In the genomic region with DNA sequence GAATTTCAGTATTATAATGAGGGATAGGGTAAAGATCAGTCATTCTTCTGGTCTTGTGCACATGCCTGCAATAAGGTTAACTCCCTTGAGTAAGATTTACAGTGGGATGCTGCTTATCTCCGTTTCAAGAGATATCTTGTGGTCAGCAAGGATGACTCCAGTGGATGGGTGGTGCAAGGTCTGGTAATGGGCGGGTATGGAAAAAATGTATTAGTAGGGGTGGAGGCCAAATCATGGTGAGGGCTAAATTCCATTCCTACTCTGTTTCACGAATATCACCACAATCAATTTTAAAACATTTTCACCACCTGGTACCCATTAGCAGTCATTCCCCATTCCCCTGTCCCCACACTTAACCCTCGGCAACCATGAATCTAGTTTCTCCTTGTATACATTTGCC, we compare ENCODE assay signal across 32 cellular contexts. TPM values are rescaled to one million over a fixed set of nuclear protein-coding genes. Genes with fewer than 3 reads are reported as not detected.
DNase-seq lines count a peak whose midpoint lies in the region; ATAC-seq and TF ChIP-seq lines count a peak whose summit lies in the region.
"Had no signal": no experiment of that assay in that cellular context is flagged by ENCODE, and none has a peak within 500 bp of the region (broad histone marks: within the 10 kb centered on the region; RNA-seq: fewer than 3 reads in every experiment).

No MANE protein-coding gene starts in this region.

- no peak; the same call in 1 of the 2 replicates for ATAC-seq in IMR-90 (ENCODE audit: low read depth)
- ATAC-seq in activated CD8-positive, alpha-beta T cell treated with anti-CD3 and anti-CD28 coated beads for 36 hours, result no peak
- ATAC-seq in HG03378 (IDR thresholded peaks at IDR 0.05; ENCODE audit: unreplicated experiment), result no peak
- ATAC-seq: activated T-helper 17 cell treated with anti-CD3 and anti-CD28 coated beads, Interleukin-2, amount 50 U/mL, for 72 hours; left lobe of liver; natural killer cell; stimulated activated memory B cell treated with anti-CD40 and anti-IgM and Interleukin-4, amounts not matched to agents 10 μg/mL and 1 μg/mL and 100 μg/mL, for 72 hours had no signal

- no TSS peak for BruUV-seq in IMR-90 (replicated peaks; lab: Mats Ljungman, UMichigan)
- BruUV-seq in A673 (replicated peaks; lab: Mats Ljungman, UMichigan), result no TSS peak

- no peak overlapping the region for H2AFZ ChIP-seq in IMR-90 (replicated peaks; ENCODE audit: low read length, poor library complexity)

- TF ChIP-seq CTCF in AG10803 (conservative IDR thresholded peaks at IDR 0.05; ENCODE audit: low read length) (no peak), IMR-90 (conservative IDR thresholded peaks at IDR 0.05; ENCODE audit: low read depth, low read length) (no peak), fibroblast of the aortic adventitia (IDR thresholded peaks at IDR 0.05; ENCODE audit: insufficient read depth, low read length) (no peak), A673 (conservative IDR thresholded peaks at IDR 0.05; ENCODE audit: low read depth, low read length) (no peak)
- no peak for TF ChIP-seq CTCF in activated CD8-positive, alpha-beta T cell treated with anti-CD3 and anti-CD28 coated beads for 36 hours (IDR thresholded peaks at IDR 0.05)

- H3K27me3 ChIP-seq in IMR-90 (ENCODE audit: control insufficient read depth, insufficient read depth, low read length) (no peaks in the 10 kb centered on the region), A673 (replicated peaks; ENCODE audit: insufficient read depth, low read depth, low read length, poor library complexity) (peaks cover 4% of the 10 kb centered on the region)
- H3K27me3 ChIP-seq: ascending aorta, dorsolateral prefrontal cortex, vagina had no signal

- no peaks in the 10 kb centered on the region for H3K36me3 Mint-ChIP-seq in activated CD8-positive, alpha-beta T cell treated with anti-CD3 and anti-CD28 coated beads for 36 hours (ENCODE audit: low read depth)
- H3K36me3 Mint-ChIP-seq: activated naive CD4-positive, alpha-beta T cell treated with anti-CD3 and anti-CD28 coated beads, Interleukin-2, amount 50 U/mL, for 24 hours; immature natural killer cell; natural killer cell had no signal

- no CpG with 5 or more reads among the region's 4 CpGs for WGBS in IMR-90 (ENCODE audit: extremely low coverage in 2 of 2, insufficient read length in 1 of 2), 2 experiments

- H3K4me1 ChIP-seq in IMR-90 (ENCODE audit: control insufficient read depth, insufficient read depth, low read length) (no peaks in the 10 kb centered on the region; the same call in 1 of the 2 replicates), A673 (ENCODE audit: insufficient read depth, low read length, poor library complexity, severe bottlenecking) (no peaks in the 10 kb centered on the region)
- H3K4me1 ChIP-seq: ascending aorta, vagina had no signal

- no peak overlapping the region for H3K4me2 ChIP-seq in IMR-90 (ENCODE audit: low read depth, low read length)

- DNase-seq in AG10803 (ENCODE audit: low read depth), result peak; percentile 92
- DNase-seq in IMR-90, result peak; percentile 54
- DNase-seq in amniotic epithelial cell (ENCODE audit: low read depth), result peak; percentile 97
- peak; percentile 93 for DNase-seq in fibroblast of the aortic adventitia (ENCODE audit: low read depth)
- no peak for DNase-seq in A673 (ENCODE audit: low spot score)
- DNase-seq in HT-29 (ENCODE audit: low spot score), result no peak
- no peak for DNase-seq in activated CD8-positive, alpha-beta T cell treated with anti-CD3 and anti-CD28 coated beads for 36 hours
- DNase-seq: activated CD4-positive, alpha-beta T cell treated with anti-CD3 and anti-CD28 coated beads, Interleukin-2, amount 50 U/mL, for 1 hour; CD8-positive, alpha-beta memory T cell; central memory CD4-positive, alpha-beta T cell; DMS153; dorsolateral prefrontal cortex; GOT3; hippocampal formation; immature natural killer cell; Kasumi-1; mesenchymal stem cell; natural killer cell; NCI-H1092 treated with DMSO at 0.1 percent for 48 hours; NCI-H1930; NCI-H748 treated with DMSO at 0.1 percent for 48 hours; small intestine; stimulated activated CD4-positive, alpha-beta T cell treated with anti-CD3 and anti-CD28 coated beads, Interleukin-2, amount 100 ng/mL, for 48 hours had no signal

- no peak overlapping the region for H3K4ac ChIP-seq in IMR-90 (ENCODE audit: low read depth, low read length)

- H3K9me3 Mint-ChIP-seq in activated CD8-positive, alpha-beta T cell treated with anti-CD3 and anti-CD28 coated beads for 36 hours, result peaks cover 2% of the 10 kb centered on the region
- H3K9me3 Mint-ChIP-seq: activated naive CD4-positive, alpha-beta T cell treated with anti-CD3 and anti-CD28 coated beads, Interleukin-2, amount 50 U/mL, for 24 hours; natural killer cell had no signal

- intact Hi-C loops in IMR-90 (cut with micrococcal nuclease), result no loop called here
- intact Hi-C loops in A673 (cut with micrococcal nuclease; ENCODE audit: unreplicated experiment), result no loop called here
- intact Hi-C loops in activated CD8-positive, alpha-beta T cell treated with anti-CD3 and anti-CD28 coated beads for 36 hours (cut with micrococcal nuclease), result no loop called here

- H3K23ac ChIP-seq in IMR-90 (ENCODE audit: low read depth, low read length), result no peak overlapping the region

- H3K18ac ChIP-seq in IMR-90 (ENCODE audit: low read depth, low read length), result no peak overlapping the region

- H3K4me3 Mint-ChIP-seq in activated CD8-positive, alpha-beta T cell treated with anti-CD3 and anti-CD28 coated beads for 36 hours, result no peak overlapping the region
- H3K4me3 Mint-ChIP-seq: activated naive CD4-positive, alpha-beta T cell treated with anti-CD3 and anti-CD28 coated beads, Interleukin-2, amount 50 U/mL, for 24 hours; activated T-helper 17 cell treated with anti-CD3 and anti-CD28 coated beads, Interleukin-2, amount 50 U/mL, for 72 hours; CD8-positive, alpha-beta memory T cell; immature natural killer cell; natural killer cell; stimulated activated memory B cell treated with anti-CD40 and anti-IgM and Interleukin-4, amounts not matched to agents 10 μg/mL and 1 μg/mL and 100 μg/mL, for 72 hours had no signal

- no peaks in the 10 kb centered on the region for H3K36me3 ChIP-seq in IMR-90 (ENCODE audit: control insufficient read depth, insufficient read depth, low read length)
- no peaks in the 10 kb centered on the region for H3K36me3 ChIP-seq in A673 (ENCODE audit: insufficient read depth, low read length, poor library complexity, severe bottlenecking)
- H3K36me3 ChIP-seq: ascending aorta, vagina had no signal

- TF ChIP-seq RAD21 in IMR-90 (IDR thresholded peaks at IDR 0.05; ENCODE audit: low read length), result no peak

- no peak overlapping the region for H4K91ac ChIP-seq in IMR-90 (ENCODE audit: insufficient read depth, low read depth, low read length)

- H3K27me3 Mint-ChIP-seq in activated CD8-positive, alpha-beta T cell treated with anti-CD3 and anti-CD28 coated beads for 36 hours, result peaks cover 2% of the 10 kb centered on the region
- H3K27me3 Mint-ChIP-seq: activated naive CD4-positive, alpha-beta T cell treated with anti-CD3 and anti-CD28 coated beads, Interleukin-2, amount 50 U/mL, for 24 hours; activated T-helper 17 cell treated with anti-CD3 and anti-CD28 coated beads, Interleukin-2, amount 50 U/mL, for 72 hours; CD8-positive, alpha-beta memory T cell; stimulated activated memory B cell treated with anti-CD40 and anti-IgM and Interleukin-4, amounts not matched to agents 10 μg/mL and 1 μg/mL and 100 μg/mL, for 72 hours had no signal

- no peak overlapping the region for H3K56ac ChIP-seq in IMR-90 (ENCODE audit: extremely low read depth, insufficient read depth, low read length)

- POLR2A ChIA-PET in IMR-90 (lab: Charles Lee; ENCODE audit: unreplicated experiment) (no interaction called here), A673 (lab: Charles Lee; ENCODE audit: low non-redundant PET) (no interaction called here)
- POLR2A ChIA-PET in activated CD8-positive, alpha-beta T cell treated with anti-CD3 and anti-CD28 coated beads for 36 hours (lab: Charles Lee), result interaction anchor here (0.5 kb wide), 1 partner anchor 11 kb away, joined by 3 read pairs; no protein-coding TSS in a partner anchor

- dilution Hi-C loops in IMR-90 (cut with HindIII; ENCODE audit: low sequenced_read_pairs, unreplicated experiment), result no loop called here

- CTCF ChIA-PET in IMR-90 (lab: Yijun Ruan, JAX), result no interaction called here
- CTCF ChIA-PET in A673 (lab: Charles Lee), result no interaction called here
- CTCF ChIA-PET in activated CD8-positive, alpha-beta T cell treated with anti-CD3 and anti-CD28 coated beads for 36 hours (lab: Charles Lee), result no interaction called here

- H2BK20ac ChIP-seq in IMR-90 (ENCODE audit: low read depth, low read length), result no peak overlapping the region

- H3K9me1 ChIP-seq in IMR-90 (ENCODE audit: insufficient read depth, low read length), result no peaks in the 10 kb centered on the region

- no peaks in the 10 kb centered on the region for H3K4me1 Mint-ChIP-seq in activated CD8-positive, alpha-beta T cell treated with anti-CD3 and anti-CD28 coated beads for 36 hours (ENCODE audit: low read depth)
- H3K4me1 Mint-ChIP-seq: activated naive CD4-positive, alpha-beta T cell treated with anti-CD3 and anti-CD28 coated beads, Interleukin-2, amount 50 U/mL, for 24 hours; activated T-helper 17 cell treated with anti-CD3 and anti-CD28 coated beads, Interleukin-2, amount 50 U/mL, for 72 hours; CD8-positive, alpha-beta memory T cell; stimulated activated memory B cell treated with anti-CD40 and anti-IgM and Interleukin-4, amounts not matched to agents 10 μg/mL and 1 μg/mL and 100 μg/mL, for 72 hours had no signal

- H4K5ac ChIP-seq in IMR-90 (ENCODE audit: low read depth, low read length), result no peak overlapping the region

- H4K20me1 ChIP-seq in IMR-90 (ENCODE audit: insufficient read depth, low read length), result no peaks in the 10 kb centered on the region

- H3K4me3 ChIP-seq in AG10803 (ENCODE audit: low read length) (no peak overlapping the region), IMR-90 (ENCODE audit: insufficient read depth, low read depth, low read length) (no peak overlapping the region), fibroblast of the aortic adventitia (ENCODE audit: low read depth, low read length) (no peak overlapping the region), A673 (ENCODE audit: low read depth, low read length, poor library complexity, severe bottlenecking) (no peak overlapping the region)
- H3K4me3 ChIP-seq: ascending aorta, dorsolateral prefrontal cortex, vagina had no signal

- H2AK9ac ChIP-seq in IMR-90 (replicated peaks; ENCODE audit: low read depth, low read length, poor library complexity), result no peak overlapping the region

- no peak overlapping the region for H3K14ac ChIP-seq in IMR-90 (replicated peaks; ENCODE audit: low read depth, low read length)

- H3K79me1 ChIP-seq in IMR-90 (ENCODE audit: low read depth in 1 of 2, low read length in 2 of 2), result no peaks in the 10 kb centered on the region

- no peak overlapping the region for H2BK5ac ChIP-seq in IMR-90 (ENCODE audit: low read depth, low read length, poor library complexity, severe bottlenecking)

- H2BK120ac ChIP-seq in IMR-90 (ENCODE audit: low read depth, low read length), result no peak overlapping the region

- no peak overlapping the region for H3K9ac ChIP-seq in IMR-90 (ENCODE audit: low read depth, low read length)

- in situ Hi-C loops in IMR-90 (cut with MboI; ENCODE audit: low sequenced_read_pairs), result no loop called here

- H2BK15ac ChIP-seq in IMR-90 (ENCODE audit: low read depth, low read length), result no peak overlapping the region

- H3K9me3 ChIP-seq in IMR-90 (ENCODE audit: control insufficient read depth, insufficient read depth, low read length), result no peaks in the 10 kb centered on the region
- no peaks in the 10 kb centered on the region for H3K9me3 ChIP-seq in A673 (ENCODE audit: low read depth, low read length, poor library complexity, severe bottlenecking)
- H3K9me3 ChIP-seq: ascending aorta, vagina had no signal

- H2AK5ac ChIP-seq in IMR-90 (ENCODE audit: low read depth, low read length), result no peak overlapping the region

- no peak overlapping the region for H4K8ac ChIP-seq in IMR-90 (ENCODE audit: low read depth in 2 of 2, low read length in 2 of 2)

- TF ChIP-seq POLR2A in IMR-90 (IDR thresholded peaks at IDR 0.05; ENCODE audit: low read depth, low read length), result no peak

- H3K27ac ChIP-seq in IMR-90 (ENCODE audit: insufficient read depth, low read length), result no peak overlapping the region
- H3K27ac ChIP-seq in A673 (ENCODE audit: low read depth, low read length, poor library complexity, severe bottlenecking), result no peak overlapping the region
- H3K27ac ChIP-seq: ascending aorta, dorsolateral prefrontal cortex, RWPE1, vagina had no signal

- no peak overlapping the region for H3K27ac Mint-ChIP-seq in activated CD8-positive, alpha-beta T cell treated with anti-CD3 and anti-CD28 coated beads for 36 hours
- H3K27ac Mint-ChIP-seq: activated naive CD4-positive, alpha-beta T cell treated with anti-CD3 and anti-CD28 coated beads, Interleukin-2, amount 50 U/mL, for 24 hours; activated T-helper 17 cell treated with anti-CD3 and anti-CD28 coated beads, Interleukin-2, amount 50 U/mL, for 72 hours; CD8-positive, alpha-beta memory T cell; immature natural killer cell; natural killer cell; stimulated activated memory B cell treated with anti-CD40 and anti-IgM and Interleukin-4, amounts not matched to agents 10 μg/mL and 1 μg/mL and 100 μg/mL, for 72 hours had no signal

RNA-seq across cellular contexts. Expression of a gene that starts 40.6 kb away (rescaled TPM):
- total RNA-seq in IMR-90 (2012; rRNA removed) (0.72 and 1.9 TPM in 2 replicates), fibroblast of the aortic adventitia (ENCODE audit: low replicate concordance) (1.1 and 11.2 TPM in 2 replicates), A673 (2021) (1.2 and 2.6 TPM in 2 replicates)
- 0.27 and 0.70 TPM in 2 replicates for polyA plus RNA-seq in IMR-90 (2012; rRNA removed)
- 0.12 and 0.21 TPM in 2 replicates for polyA plus RNA-seq in IMR-90 (2012; cell fraction: cytosol; rRNA removed)
- polyA plus RNA-seq in IMR-90 (2012; cell fraction: nucleus; rRNA removed; ENCODE audit: low replicate concordance), result 0.14 and 1.9 TPM in 2 replicates
- total RNA-seq in HT-29 (2014; rRNA removed; shearing (Covaris generic)), result 0.31 and 1.1 TPM in 2 replicates
- 1 to 10 TPM; 1.6 to 2.1 TPM for total RNA-seq in activated CD8-positive, alpha-beta T cell treated with anti-CD3 and anti-CD28 coated beads for 36 hours

RNA-seq across cellular contexts. Expression of a gene that starts 40.8 kb away (rescaled TPM):
- 4.4 and 4.7 TPM in 2 replicates for total RNA-seq in IMR-90 (2012; rRNA removed)
- polyA plus RNA-seq in IMR-90 (2012; rRNA removed), result 1.5 and 3.2 TPM in 2 replicates
- polyA plus RNA-seq in IMR-90 (2012; cell fraction: cytosol; rRNA removed), result 0.76 and 0.83 TPM in 2 replicates
- 1.1 and 3.7 TPM in 2 replicates for polyA plus RNA-seq in IMR-90 (2012; cell fraction: nucleus; rRNA removed; ENCODE audit: low replicate concordance)
- total RNA-seq in fibroblast of the aortic adventitia (ENCODE audit: low replicate concordance), result 22.9 and 32.9 TPM in 2 replicates
- total RNA-seq in A673 (2021), result 0.47 and 0.59 TPM in 2 replicates
- 2.1 and 5.7 TPM in 2 replicates for total RNA-seq in HT-29 (2014; rRNA removed; shearing (Covaris generic))
- 1 to 10 TPM; 1.2 TPM for total RNA-seq in activated CD8-positive, alpha-beta T cell treated with anti-CD3 and anti-CD28 coated beads for 36 hours

RNA-seq across cellular contexts. Expression of a gene that starts 52.1 kb away (rescaled TPM):
- total RNA-seq in IMR-90 (2012; rRNA removed) (1.3 and 1.9 TPM in 2 replicates), fibroblast of the aortic adventitia (ENCODE audit: low replicate concordance) (7.4 and 16.4 TPM in 2 replicates), A673 (2021) (4.4 and 4.5 TPM in 2 replicates)
- 0.92 and 0.99 TPM in 2 replicates for polyA plus RNA-seq in IMR-90 (2012; rRNA removed)
- 0.56 and 0.59 TPM in 2 replicates for polyA plus RNA-seq in IMR-90 (2012; cell fraction: cytosol; rRNA removed)
- 0.30 and 1.2 TPM in 2 replicates for polyA plus RNA-seq in IMR-90 (2012; cell fraction: nucleus; rRNA removed; ENCODE audit: low replicate concordance)
- 0.10 TPM in 1 of 2 replicates, not detected in the other for total RNA-seq in HT-29 (2014; rRNA removed; shearing (Covaris generic))
- under 1 TPM; 0.09 TPM for total RNA-seq in activated CD8-positive, alpha-beta T cell treated with anti-CD3 and anti-CD28 coated beads for 36 hours
- total RNA-seq: natural killer cell; T-helper 2 cell treated with Interferon-gamma antibody and Interleukin-4, amounts not matched to agents 100 ng/mL and 5 ng/mL, for 36 hours had no signal
- polyA plus RNA-seq: CD8-positive, alpha-beta memory T cell; immature natural killer cell had no signal

Comparison
In these comparisons a context has a peak if more than half of its experiments do, and no peak if none do; other contexts are left out.
1. DNase-seq: peak in AG10803 (single experiment), IMR-90 (single experiment), amniotic epithelial cell (single experiment) and fibroblast of the aortic adventitia (single experiment); none in A673 (single experiment), HT-29 (single experiment) and activated CD8-positive, alpha-beta T cell treated with anti-CD3 and anti-CD28 coated beads for 36 hours (single experiment).